8 cellular contexts compared by ENCODE assay signal in genomic region chr17:74922694-74923537, GRCh38. TPM values are rescaled to one million over a fixed set of nuclear protein-coding genes. Genes with fewer than 3 reads are reported as not detected.
DNase-seq lines count a peak whose midpoint lies in the region; ATAC-seq and TF ChIP-seq lines count a peak whose summit lies in the region.

Gene USH1G, minus strand, starts transcription at chr17:74923255. Its CDS starts 182 bp downstream, at chr17:74923073.

- H3K27ac ChIP-seq in PC-3 (ENCODE audit: low read length) (no peak within 1 kb of the TSS), neutrophil (peak within 1 kb of the TSS; percentile 36)

- no peaks in the 10 kb centered on the region; the same call in 1 of the 2 replicates for H3K4me1 ChIP-seq in PC-3 (ENCODE audit: insufficient read depth, low read length)
- peaks cover 10 to 21% of the 10 kb centered on the region in 2 experiments for H3K4me1 ChIP-seq in neutrophil (ENCODE audit: control insufficient read depth in 1 of 2, insufficient read depth in 1 of 2, low read depth in 1 of 2, low read length in 1 of 2)

- no peak within 1 kb of the TSS for H3K9ac ChIP-seq in PC-3 (ENCODE audit: low read length)

- peak within 1 kb of the TSS; percentile 92 for H3K4me2 ChIP-seq in PC-3 (ENCODE audit: low read length)

- BruUV-seq in PC-3 (replicated peaks; lab: Mats Ljungman, UMichigan) = no TSS peak

- in situ Hi-C loops in ACHN (cut with HindIII; ENCODE audit: low pct_ligation_motif_present, low pct_unique_long_range_greater_than_20kb, low sequenced_read_pairs) = no loop called here

- no peak for TF ChIP-seq CTCF in PC-3 (conservative IDR thresholded peaks at IDR 0.05; ENCODE audit: low read depth, low read length)
- no peak for TF ChIP-seq CTCF in neutrophil (IDR thresholded peaks at IDR 0.05)

- ATAC-seq in PC-3 (peak; percentile 40), GM21717 (IDR thresholded peaks at IDR 0.05; ENCODE audit: unreplicated experiment) (no peak)

- H3K4me3 ChIP-seq in PC-3 (ENCODE audit: low read length) (peak within 1 kb of the TSS; percentile 63), neutrophil (ENCODE audit: low read depth in 1 of 2, low read length in 1 of 2) (peak within 1 kb of the TSS; percentile 47 to 53)

- intact Hi-C loops in PC-3 (cut with micrococcal nuclease) = loop anchor here (1.0 kb wide), 2 partner anchors 21 to 35 kb away; no protein-coding TSS in a partner anchor

- peaks cover 31% of the 10 kb centered on the region for H3K27me3 ChIP-seq in PC-3 (ENCODE audit: low read length)
- peaks cover 100% of the 10 kb centered on the region for H3K27me3 ChIP-seq in neutrophil

- H3K36me3 ChIP-seq in PC-3 (ENCODE audit: low read depth, low read length) (no peaks in the 10 kb centered on the region), neutrophil (no peaks in the 10 kb centered on the region)

- H3K9me3 ChIP-seq in PC-3 (ENCODE audit: low read length) (no peaks in the 10 kb centered on the region), neutrophil (no peaks in the 10 kb centered on the region)

- no peaks in the 10 kb centered on the region for H3K79me2 ChIP-seq in PC-3 (ENCODE audit: low read length)

- no peaks in the 10 kb centered on the region for H3F3A ChIP-seq in PC-3 (ENCODE audit: low read length, unreplicated experiment)

- no peaks in the 10 kb centered on the region for H3K9me2 ChIP-seq in PC-3 (replicated peaks; ENCODE audit: low read length)

- DNase-seq in GM03348 (ENCODE audit: low spot score) (peak; percentile 55), PC-3 (peak; percentile 11), epidermal melanocyte (ENCODE audit: insufficient read length, low spot score) (peak; percentile 52), cortex of kidney (lab: John Stamatoyannopoulos, UW) (no peak), ureter (ENCODE audit: low spot score) (no peak), ACHN (no peak)

- H4K20me1 ChIP-seq in PC-3 (ENCODE audit: low read length) = no peaks in the 10 kb centered on the region

- POLR2A ChIA-PET in PC-3 (lab: Charles Lee; ENCODE audit: unreplicated experiment) = interaction anchor here (0.6 kb wide), 1 partner anchor 237 kb away, joined by 3 read pairs; no protein-coding TSS in a partner anchor

- peak within 1 kb of the TSS; percentile 84 for H2AFZ ChIP-seq in PC-3 (ENCODE audit: low read length)

- CTCF ChIA-PET in PC-3 (lab: Charles Lee) = interaction anchor here (0.5 to 1.0 kb wide), 3 partner anchors 35 to 113 kb away, joined by 3 to 7 read pairs (median 4); no protein-coding TSS in a partner anchor

RNA-seq across cellular contexts. Expression of gene USH1G, which starts in this region (rescaled TPM):
- total RNA-seq in PC-3 (2014; rRNA removed) (0.04 TPM in 1 of 2 replicates, not detected in the other), ureter (1.4 TPM)

Comparison
In these comparisons a context has a peak if more than half of its experiments do, and no peak if none do; other contexts are left out.
1. Peak in DNase-seq, ATAC-seq, H3K4me3 ChIP-seq and H3K4me2 ChIP-seq in PC-3; RNA of the gene not detected or under 1 TPM.
2. DNase-seq: peak in GM03348 (single experiment) and epidermal melanocyte (single experiment); none in cortex of kidney (single experiment), ureter (single experiment) and ACHN (single experiment).